ENCODE assay signal across 31 cellular contexts in genomic region chr14:29919845-29920244, GRCh38. TPM values are rescaled to one million over a fixed set of nuclear protein-coding genes. Genes with fewer than 3 reads are reported as not detected.
"Had no signal": no experiment of that assay in that cellular context is flagged by ENCODE, and none has a peak within 500 bp of the region (broad histone marks: within the 10 kb centered on the region; RNA-seq: fewer than 3 reads in every experiment).

No MANE protein-coding gene starts in this region.

- H3K27me3 ChIP-seq: ascending aorta, breast epithelium, cardiac muscle cell, dorsolateral prefrontal cortex, gastrocnemius medialis, heart right ventricle had no signal

- H3K4me3 Mint-ChIP-seq: activated CD4-positive, alpha-beta memory T cell treated with anti-CD3 and anti-CD28 coated beads, Interleukin-2, amount 10 ng/mL, durations not matched to agents 7 days and 5 days; activated CD4-positive, alpha-beta T cell treated with anti-CD3 and anti-CD28 coated beads, Interleukin-2, amount 10 ng/mL, durations not matched to agents 7 days and 5 days; activated naive CD4-positive, alpha-beta T cell treated with anti-CD3 and anti-CD28 coated beads, Interleukin-2, amount 10 ng/mL, durations not matched to agents 7 days and 5 days; activated naive CD8-positive, alpha-beta T cell treated with anti-CD3 and anti-CD28 coated beads, Interleukin-2, amount 10 ng/mL, durations not matched to agents 7 days and 5 days; activated T-cell treated with anti-CD3 and anti-CD28 coated beads, Interleukin-2, amount 50 U/mL, for 24 hours; activated T-cell treated with anti-CD3 and anti-CD28 coated beads, Interleukin-2, amount 50 U/mL, for 72 hours; brain; dendritic cell treated with granulocyte-macrophage colony-stimulating factor and Interleukin-4, amounts not matched to agents 40 ng/mL and 50 ng/mL, for 4 days; endodermal cell had no signal

- H3K4me3 ChIP-seq: ascending aorta, breast epithelium, cardiac muscle cell, coronary artery, dorsolateral prefrontal cortex, gastrocnemius medialis, heart right ventricle had no signal

- ATAC-seq: activated naive CD4-positive, alpha-beta T cell treated with anti-CD3 and anti-CD28 coated beads, Interleukin-2, amount 50 U/mL, for 72 hours; activated T-cell treated with anti-CD3 and anti-CD28 coated beads, Interleukin-2, amount 50 U/mL, for 72 hours; esophagus mucosa; gastrocnemius medialis; heart right ventricle had no signal

- H3K27me3 Mint-ChIP-seq: activated CD4-positive, alpha-beta memory T cell treated with anti-CD3 and anti-CD28 coated beads, Interleukin-2, amount 10 ng/mL, durations not matched to agents 7 days and 5 days; activated CD4-positive, alpha-beta T cell treated with anti-CD3 and anti-CD28 coated beads, Interleukin-2, amount 10 ng/mL, durations not matched to agents 7 days and 5 days; activated naive CD4-positive, alpha-beta T cell treated with anti-CD3 and anti-CD28 coated beads, Interleukin-2, amount 10 ng/mL, durations not matched to agents 7 days and 5 days; activated naive CD8-positive, alpha-beta T cell treated with anti-CD3 and anti-CD28 coated beads, Interleukin-2, amount 10 ng/mL, durations not matched to agents 7 days and 5 days; brain had no signal

- H3K27ac Mint-ChIP-seq: activated CD4-positive, alpha-beta memory T cell treated with anti-CD3 and anti-CD28 coated beads, Interleukin-2, amount 10 ng/mL, durations not matched to agents 7 days and 5 days; activated CD4-positive, alpha-beta T cell treated with anti-CD3 and anti-CD28 coated beads, Interleukin-2, amount 10 ng/mL, durations not matched to agents 7 days and 5 days; activated naive CD4-positive, alpha-beta T cell treated with anti-CD3 and anti-CD28 coated beads, Interleukin-2, amount 10 ng/mL, durations not matched to agents 7 days and 5 days; activated naive CD4-positive, alpha-beta T cell treated with anti-CD3 and anti-CD28 coated beads, Interleukin-2, amount 50 U/mL, for 72 hours; activated naive CD8-positive, alpha-beta T cell treated with anti-CD3 and anti-CD28 coated beads, Interleukin-2, amount 10 ng/mL, durations not matched to agents 7 days and 5 days; activated T-cell treated with anti-CD3 and anti-CD28 coated beads, Interleukin-2, amount 50 U/mL, for 24 hours; activated T-cell treated with anti-CD3 and anti-CD28 coated beads, Interleukin-2, amount 50 U/mL, for 72 hours; brain; dendritic cell treated with granulocyte-macrophage colony-stimulating factor and Interleukin-4, amounts not matched to agents 40 ng/mL and 50 ng/mL, for 4 days; endodermal cell had no signal

- H3K4me1 Mint-ChIP-seq: activated CD4-positive, alpha-beta memory T cell treated with anti-CD3 and anti-CD28 coated beads, Interleukin-2, amount 10 ng/mL, durations not matched to agents 7 days and 5 days; activated CD4-positive, alpha-beta T cell treated with anti-CD3 and anti-CD28 coated beads, Interleukin-2, amount 10 ng/mL, durations not matched to agents 7 days and 5 days; activated naive CD4-positive, alpha-beta T cell treated with anti-CD3 and anti-CD28 coated beads, Interleukin-2, amount 10 ng/mL, durations not matched to agents 7 days and 5 days; activated naive CD8-positive, alpha-beta T cell treated with anti-CD3 and anti-CD28 coated beads, Interleukin-2, amount 10 ng/mL, durations not matched to agents 7 days and 5 days had no signal

- H3K36me3 Mint-ChIP-seq: activated naive CD4-positive, alpha-beta T cell treated with anti-CD3 and anti-CD28 coated beads, Interleukin-2, amount 10 ng/mL, durations not matched to agents 7 days and 5 days; activated naive CD4-positive, alpha-beta T cell treated with anti-CD3 and anti-CD28 coated beads, Interleukin-2, amount 50 U/mL, for 72 hours; activated naive CD8-positive, alpha-beta T cell treated with anti-CD3 and anti-CD28 coated beads, Interleukin-2, amount 10 ng/mL, durations not matched to agents 7 days and 5 days had no signal

- DNase-seq: activated CD4-positive, alpha-beta memory T cell treated with anti-CD3 and anti-CD28 coated beads, Interleukin-2, amount 10 ng/mL, durations not matched to agents 7 days and 5 days; activated CD4-positive, alpha-beta T cell treated with anti-CD3 and anti-CD28 coated beads for 1 hour; activated CD4-positive, alpha-beta T cell treated with anti-CD3 and anti-CD28 coated beads for 4 hours; activated CD4-positive, alpha-beta T cell treated with anti-CD3 and anti-CD28 coated beads, Interleukin-2, amount 10 ng/mL, durations not matched to agents 7 days and 5 days; activated CD4-positive, alpha-beta T cell treated with anti-CD3 and anti-CD28 coated beads, Interleukin-2, amount 50 U/mL, for 4 hours; activated CD8-positive, alpha-beta memory T cell treated with anti-CD3 and anti-CD28 coated beads, Interleukin-2, amount 50 U/mL, for 48 hours; activated gamma-delta T cell; activated naive CD4-positive, alpha-beta T cell; activated naive CD4-positive, alpha-beta T cell treated with anti-CD3 and anti-CD28 coated beads, Interleukin-2, amount 10 ng/mL, durations not matched to agents 7 days and 5 days; activated naive CD8-positive, alpha-beta T cell treated with anti-CD3 and anti-CD28 coated beads, Interleukin-2, amount 10 ng/mL, durations not matched to agents 7 days and 5 days; activated T-cell treated with anti-CD3 and anti-CD28 coated beads for 4 hours; activated T-cell treated with anti-CD3 and anti-CD28 coated beads, Interleukin-2, amount 50 U/mL, for 24 hours; activated T-cell treated with anti-CD3 and anti-CD28 coated beads, Interleukin-2, amount 50 U/mL, for 72 hours; central memory CD4-positive, alpha-beta T cell; cerebellar nuclear complex; dorsolateral prefrontal cortex; effector memory CD4-positive, alpha-beta T cell; endodermal cell; foreskin fibroblast; gastrocnemius medialis; heart right ventricle; T-helper 2 cell had no signal

- H3K36me3 ChIP-seq: ascending aorta, breast epithelium, cardiac muscle cell, gastrocnemius medialis, heart right ventricle had no signal

- H3K4me1 ChIP-seq: breast epithelium, gastrocnemius medialis had no signal

- H3K27ac ChIP-seq: ascending aorta, breast epithelium, cardiac muscle cell, coronary artery, dorsolateral prefrontal cortex, gastrocnemius medialis, heart right ventricle had no signal

- H3K9me3 ChIP-seq: ascending aorta, breast epithelium, gastrocnemius medialis, heart right ventricle had no signal

- H3K9me3 Mint-ChIP-seq: activated CD4-positive, alpha-beta memory T cell treated with anti-CD3 and anti-CD28 coated beads, Interleukin-2, amount 10 ng/mL, durations not matched to agents 7 days and 5 days; activated CD4-positive, alpha-beta T cell treated with anti-CD3 and anti-CD28 coated beads, Interleukin-2, amount 10 ng/mL, durations not matched to agents 7 days and 5 days; activated naive CD4-positive, alpha-beta T cell treated with anti-CD3 and anti-CD28 coated beads, Interleukin-2, amount 10 ng/mL, durations not matched to agents 7 days and 5 days; activated naive CD8-positive, alpha-beta T cell treated with anti-CD3 and anti-CD28 coated beads, Interleukin-2, amount 10 ng/mL, durations not matched to agents 7 days and 5 days; brain; dendritic cell treated with granulocyte-macrophage colony-stimulating factor and Interleukin-4, amounts not matched to agents 40 ng/mL and 50 ng/mL, for 4 days; endodermal cell had no signal

RNA-seq across cellular contexts. Expression of gene PRKD1, which starts 7.8 kb away (rescaled TPM):
- total RNA-seq: activated CD4-positive, alpha-beta memory T cell treated with anti-CD3 and anti-CD28 coated beads, Interleukin-2, amount 10 ng/mL, durations not matched to agents 7 days and 5 days; activated CD4-positive, alpha-beta T cell treated with anti-CD3 and anti-CD28 coated beads, Interleukin-2, amount 10 ng/mL, durations not matched to agents 7 days and 5 days; activated naive CD4-positive, alpha-beta T cell treated with anti-CD3 and anti-CD28 coated beads, Interleukin-2, amount 50 U/mL, for 72 hours; activated naive CD8-positive, alpha-beta T cell treated with anti-CD3 and anti-CD28 coated beads, Interleukin-2, amount 10 ng/mL, durations not matched to agents 7 days and 5 days; activated T-cell treated with anti-CD3 and anti-CD28 coated beads, Interleukin-2, amount 50 U/mL, for 72 hours; T-helper 1 cell treated with Interleukin-12 subunit alpha and Interleukin-12 subunit beta and Interleukin-4 antibody, amounts not matched to agents 30 ng/mL and 1 ng/mL, for 36 hours had no signal
